ENCODE assay signal across 20 cellular contexts in genomic region chr2:16412321-16413030, GRCh38.
"Had no signal": no experiment of that assay in that cellular context is flagged by ENCODE, and none has a peak within 500 bp of the region (broad histone marks: within the 10 kb centered on the region; RNA-seq: fewer than 3 reads in every experiment).

No MANE protein-coding gene starts in this region.

- ATAC-seq: left colon; mucosa of descending colon; natural killer cell treated with Interleukin-12 subunit alpha and Interleukin-12 subunit beta and Interleukin-15 and Interleukin-18, amount 100 ng/mL, for 72 hours; stimulated activated effector memory CD8-positive, alpha-beta T cell treated with anti-CD3 and anti-CD28 coated beads, Interleukin-12 subunit alpha, Interleukin-12 subunit beta, amount 100 ng/mL, for 72 hours had no signal

- H3K9ac ChIP-seq: neural progenitor cell had no signal

- H3K27me3 ChIP-seq: neural progenitor cell, right lobe of liver, stomach, thyroid gland, vagina had no signal

- H3K9me3 ChIP-seq: mucosa of descending colon, prostate gland, right lobe of liver, stomach, thyroid gland, vagina had no signal

- H3K27ac ChIP-seq: coronary artery, neural progenitor cell, prostate gland, right lobe of liver, stomach, thyroid gland, vagina had no signal

- H3K4me2 ChIP-seq: neural progenitor cell had no signal

- H3K36me3 ChIP-seq: neural progenitor cell, prostate gland, right lobe of liver, stomach, thyroid gland, vagina had no signal

- DNase-seq: dermis blood vessel endothelial cell; effector memory CD4-positive, alpha-beta T cell; head of caudate nucleus; hippocampal formation; left colon; mucosa of descending colon; naive B cell; right lobe of liver; stimulated activated CD4-positive, alpha-beta T cell treated with anti-CD3 and anti-CD28 coated beads, Interleukin-2, amount 100 ng/mL, for 24 hours; stimulated activated CD4-positive, alpha-beta T cell treated with anti-CD3 and anti-CD28 coated beads, Interleukin-4, amount 100 ng/mL, for 24 hours; stimulated activated naive CD4-positive, alpha-beta T cell treated with Interleukin-2 at 50 U/mL for 16 hours; stomach; thyroid gland had no signal

- H3K4me3 ChIP-seq: coronary artery, lung, mucosa of descending colon, neural progenitor cell, prostate gland, right lobe of liver, stomach, thyroid gland, vagina had no signal

- H3K4me1 ChIP-seq: prostate gland, right lobe of liver, stomach, thyroid gland, vagina had no signal
